ENCODE assay signal across 1 cellular context in genomic region chr4:118811008-118811764, GRCh38.
TF ChIP-seq lines count a peak whose summit lies in the region.

No MANE protein-coding gene starts in this region.

TF ChIP-seq in K562, 482 proteins besides CTCF, POLR2A, EP300 and RAD21 (continued from another document):
- TF ChIP-seq KLF13 (tag; IDR thresholded peaks at IDR 0.05; ENCODE audit: borderline replicate concordance, low read depth) = no peak
- no peak for TF ChIP-seq ZNF668 (CRISPR knock-in tag; IDR thresholded peaks at IDR 0.05)
- TF ChIP-seq CEBPG (CRISPR knock-in tag; IDR thresholded peaks at IDR 0.05) = no peak; the same call in 1 of the 2 replicates
- TF ChIP-seq CEBPG (tag; conservative IDR thresholded peaks at IDR 0.05 in 1 of 2, IDR thresholded peaks at IDR 0.05 in 1 of 2) = peak; percentile 32 to 81
- TF ChIP-seq ZNF398 (CRISPR knock-in tag; IDR thresholded peaks at IDR 0.05) = no peak
- TF ChIP-seq CEBPB (tag; IDR thresholded peaks at IDR 0.05) = 0 out of 2 replicates have a peak, but pooled peaks have one; percentile 27
- no peak for TF ChIP-seq ZNF785 (CRISPR knock-in tag; IDR thresholded peaks at IDR 0.05)
- TF ChIP-seq XRCC3 (IDR thresholded peaks at IDR 0.05) = no peak
